Comparison of ENCODE assay signal across 8 cellular contexts in genomic region chr9:37913480-37914153, GRCh38. TPM values are rescaled to one million over a fixed set of nuclear protein-coding genes. Genes with fewer than 3 reads are reported as not detected.
DNase-seq lines count a peak whose midpoint lies in the region; ATAC-seq, FAIRE-seq and TF ChIP-seq lines count a peak whose summit lies in the region.

No MANE protein-coding gene starts in this region.

- H3K27me3 Mint-ChIP-seq in activated CD4-positive, alpha-beta T cell treated with anti-CD3 and anti-CD28 coated beads for 36 hours: no peaks in the 10 kb centered on the region

- peak; percentile 81 for ATAC-seq in HG03175 (IDR thresholded peaks at IDR 0.05; ENCODE audit: unreplicated experiment)
- peak; percentile 91 for ATAC-seq in activated CD4-positive, alpha-beta T cell treated with anti-CD3 and anti-CD28 coated beads for 36 hours

- no peaks in the 10 kb centered on the region for H3K9me3 Mint-ChIP-seq in activated CD4-positive, alpha-beta T cell treated with anti-CD3 and anti-CD28 coated beads for 36 hours (ENCODE audit: low read depth)

- DNase-seq in GM18507 (ENCODE audit: extremely low spot score, insufficient read length, low read depth) (peak; percentile 66), NCI-H460 (ENCODE audit: extremely low read depth, low read depth) (peak; percentile 62), dedifferentiated amniotic fluid mesenchymal stem cell (ENCODE audit: extremely low spot score) (peak; percentile 65), lower leg skin (ENCODE audit: low spot score in 2 of 2) (peak; percentile 87 to 95)
- peak; percentile 88 for DNase-seq in activated CD4-positive, alpha-beta T cell treated with anti-CD3 and anti-CD28 coated beads for 36 hours
- peak; percentile 70 for DNase-seq in stimulated activated CD8-positive, alpha-beta memory T cell treated with anti-CD3 and anti-CD28 coated beads, Interleukin-12 subunit alpha, Interleukin-12 subunit beta, amount 100 ng/mL, for 1 hour (ENCODE audit: low read depth)

- CTCF ChIA-PET in activated CD4-positive, alpha-beta T cell treated with anti-CD3 and anti-CD28 coated beads for 36 hours (lab: Charles Lee): interaction anchor here (0.5 to 2.5 kb wide), 34 partner anchors 10 to 519 kb away, joined by 3 to 37 read pairs (median 3); partner anchors contain the start of genes POLR1E and SLC25A51

- TF ChIP-seq POLR2A in lower leg skin (IDR thresholded peaks at IDR 0.05): no peak

- no peaks in the 10 kb centered on the region for H3K36me3 Mint-ChIP-seq in activated CD4-positive, alpha-beta T cell treated with anti-CD3 and anti-CD28 coated beads for 36 hours (ENCODE audit: low read depth)

- no peak overlapping the region for H3K27ac Mint-ChIP-seq in activated CD4-positive, alpha-beta T cell treated with anti-CD3 and anti-CD28 coated beads for 36 hours

- no peak overlapping the region for H3K4me3 Mint-ChIP-seq in activated CD4-positive, alpha-beta T cell treated with anti-CD3 and anti-CD28 coated beads for 36 hours

- intact Hi-C loops in activated CD4-positive, alpha-beta T cell treated with anti-CD3 and anti-CD28 coated beads for 36 hours (cut with DNase I, micrococcal nuclease): loop anchor here (1.0 to 5.0 kb wide), 10 partner anchors 155 to 519 kb away; partner anchors contain the start of gene SHB (in 2 of the 2)
- intact Hi-C loops in lower leg skin (cut with DNase I; ENCODE audit: low total_unique reads): loop anchor here (10.0 kb wide), 3 partner anchors 151 to 451 kb away; partner anchors contain the start of gene SHB

- H3K4me1 Mint-ChIP-seq in activated CD4-positive, alpha-beta T cell treated with anti-CD3 and anti-CD28 coated beads for 36 hours: no peaks in the 10 kb centered on the region

- FAIRE-seq in A204.1 (lab: Jason Lieb, UNC) (peak; percentile 37), GM18507 (lab: Jason Lieb, UNC) (peak; percentile 91)

- no peak overlapping the region for H3K4me3 ChIP-seq in lower leg skin (ENCODE audit: low read depth, poor library complexity, severe bottlenecking)

- POLR2A ChIA-PET in activated CD4-positive, alpha-beta T cell treated with anti-CD3 and anti-CD28 coated beads for 36 hours (lab: Charles Lee): interaction anchor here (0.6 kb wide), 3 partner anchors 8 to 171 kb away, joined by 3 to 4 read pairs (median 3); no protein-coding TSS in a partner anchor

- 48 to 53% methylated on average over 10 to 11 of the region's 11 CpGs for WGBS in lower leg skin, 2 donors

- peak in 2 of 3 donors; percentile 18 to 66 for TF ChIP-seq CTCF in lower leg skin (IDR thresholded peaks at IDR 0.05)

RNA-seq across cellular contexts. Expression of gene SLC25A51, which starts 9.7 kb away (rescaled TPM):
- total RNA-seq in NCI-H460 (2014; rRNA removed; shearing (Covaris generic)): 31.8 and 33.0 TPM in 2 replicates
- 21.7 and 30.5 TPM in 2 replicates for polyA plus RNA-seq in NCI-H460 (2014; cell fraction: nucleus; rRNA removed)
- total RNA-seq in activated CD4-positive, alpha-beta T cell treated with anti-CD3 and anti-CD28 coated beads for 36 hours: 10 to 100 TPM; 25.5 to 29.4 TPM
- 10 to 100 TPM; 13.3 to 24.8 (median 16.9) TPM for total RNA-seq in lower leg skin
